Comparison of ENCODE assay signal across 15 cellular contexts in genomic region chr12:3641428-3641883, GRCh38.
DNase-seq lines count a peak whose midpoint lies in the region; ATAC-seq and TF ChIP-seq lines count a peak whose summit lies in the region.
"Had no signal": no experiment of that assay in that cellular context is flagged by ENCODE, and none has a peak within 500 bp of the region (broad histone marks: within the 10 kb centered on the region; RNA-seq: fewer than 3 reads in every experiment).

No MANE protein-coding gene starts in this region.

- no peaks in the 10 kb centered on the region for H3K79me2 ChIP-seq in GM23248 (ENCODE audit: insufficient read depth)

- H3K9me3 ChIP-seq in GM23248 (ENCODE audit: low read depth), result no peaks in the 10 kb centered on the region
- no peaks in the 10 kb centered on the region for H3K9me3 ChIP-seq in RWPE2 (ENCODE audit: severe bottlenecking)
- H3K9me3 ChIP-seq in skeletal muscle satellite cell (replicated peaks; ENCODE audit: low read length), result no peaks in the 10 kb centered on the region

- H3K27ac ChIP-seq in GM23248 (no peak overlapping the region), RWPE2 (ENCODE audit: poor library complexity, severe bottlenecking) (peak overlapping the region; percentile 83)

- no peaks in the 10 kb centered on the region for H3K9me3 Mint-ChIP-seq in activated CD4-positive, alpha-beta T cell treated with anti-CD3 and anti-CD28 coated beads for 36 hours (ENCODE audit: low read depth)
- H3K9me3 Mint-ChIP-seq: neural crest cell; stimulated activated memory B cell treated with anti-CD40 and anti-IgM and Interleukin-4, amounts not matched to agents 10 μg/mL and 1 μg/mL and 100 μg/mL, for 72 hours had no signal

- H2AFZ ChIP-seq in GM23248, result no peak overlapping the region

- no peak overlapping the region for H3K4me3 Mint-ChIP-seq in activated CD4-positive, alpha-beta T cell treated with anti-CD3 and anti-CD28 coated beads for 36 hours
- H3K4me3 Mint-ChIP-seq: immature natural killer cell; neural crest cell; stimulated activated memory B cell treated with anti-CD40 and anti-IgM and Interleukin-4, amounts not matched to agents 10 μg/mL and 1 μg/mL and 100 μg/mL, for 72 hours had no signal

- in situ Hi-C loops in GM23248 (cut with MboI), result no loop called here

- WGBS in GM23248 (ENCODE audit: low coverage in 1 of 2, low lambda C conversion rate in 2 of 2, missing lambda C conversion rate in 2 of 2), 2 experiments, result 32 to 42% methylated on average over 2 of the region's 2 CpGs

- CTCF ChIA-PET in activated CD4-positive, alpha-beta T cell treated with anti-CD3 and anti-CD28 coated beads for 36 hours (lab: Charles Lee), result no interaction called here

- no peaks in the 10 kb centered on the region for H3K4me1 Mint-ChIP-seq in activated CD4-positive, alpha-beta T cell treated with anti-CD3 and anti-CD28 coated beads for 36 hours
- H3K4me1 Mint-ChIP-seq: immature natural killer cell; stimulated activated memory B cell treated with anti-CD40 and anti-IgM and Interleukin-4, amounts not matched to agents 10 μg/mL and 1 μg/mL and 100 μg/mL, for 72 hours had no signal

- no peaks in the 10 kb centered on the region for H3K9me2 ChIP-seq in GM23248 (ENCODE audit: insufficient read depth)

- no peaks in the 10 kb centered on the region for H3K27me3 Mint-ChIP-seq in activated CD4-positive, alpha-beta T cell treated with anti-CD3 and anti-CD28 coated beads for 36 hours
- H3K27me3 Mint-ChIP-seq: stimulated activated memory B cell treated with anti-CD40 and anti-IgM and Interleukin-4, amounts not matched to agents 10 μg/mL and 1 μg/mL and 100 μg/mL, for 72 hours had no signal

- H3K4me2 ChIP-seq in GM23248 (ENCODE audit: unreplicated experiment) (no peak overlapping the region), skeletal muscle satellite cell (ENCODE audit: low read length) (peak overlapping the region; percentile 21)

- peak; percentile 98 for ATAC-seq in RWPE2 (ENCODE audit: low read depth)
- no peak for ATAC-seq in activated CD4-positive, alpha-beta T cell treated with anti-CD3 and anti-CD28 coated beads for 36 hours
- no peak for ATAC-seq in HG03039 (IDR thresholded peaks at IDR 0.05; ENCODE audit: unreplicated experiment)
- ATAC-seq in GM18517 (IDR thresholded peaks at IDR 0.05; ENCODE audit: unreplicated experiment), result no peak
- ATAC-seq: stimulated activated memory B cell treated with anti-CD40 and anti-IgM and Interleukin-4, amounts not matched to agents 10 μg/mL and 1 μg/mL and 100 μg/mL, for 72 hours had no signal

- peaks cover 5% of the 10 kb centered on the region; the same call in 1 of the 2 replicates for H3K4me1 ChIP-seq in GM23248 (ENCODE audit: insufficient read depth)
- H3K4me1 ChIP-seq in RWPE2 (ENCODE audit: insufficient read depth, poor library complexity, severe bottlenecking), result peaks cover 23% of the 10 kb centered on the region
- H3K4me1 ChIP-seq in skeletal muscle satellite cell (ENCODE audit: control insufficient read depth, insufficient read depth, low read length), result peaks cover 16% of the 10 kb centered on the region

- H3K9ac ChIP-seq in GM23248, result no peak overlapping the region
- H3K9ac ChIP-seq in skeletal muscle satellite cell (ENCODE audit: low read depth, low read length), result no peak overlapping the region

- no peak overlapping the region for H3K27ac Mint-ChIP-seq in activated CD4-positive, alpha-beta T cell treated with anti-CD3 and anti-CD28 coated beads for 36 hours
- H3K27ac Mint-ChIP-seq: stimulated activated memory B cell treated with anti-CD40 and anti-IgM and Interleukin-4, amounts not matched to agents 10 μg/mL and 1 μg/mL and 100 μg/mL, for 72 hours had no signal

- no peaks in the 10 kb centered on the region for H3K27me3 ChIP-seq in GM23248 (replicated peaks; ENCODE audit: insufficient read depth)
- H3K27me3 ChIP-seq in RWPE2 (ENCODE audit: insufficient read depth, poor library complexity, severe bottlenecking), result no peaks in the 10 kb centered on the region
- H3K27me3 ChIP-seq in skeletal muscle satellite cell (ENCODE audit: control insufficient read depth, insufficient read depth, low read length), result no peaks in the 10 kb centered on the region

- H3F3A ChIP-seq in GM23248 (ENCODE audit: insufficient read depth), result peaks cover 13% of the 10 kb centered on the region; the same call in 1 of the 2 replicates

- H3K36me3 ChIP-seq in GM23248 (ENCODE audit: low read depth) (no peaks in the 10 kb centered on the region), RWPE2 (ENCODE audit: low read depth) (no peaks in the 10 kb centered on the region), skeletal muscle satellite cell (ENCODE audit: insufficient read depth, low read length) (no peaks in the 10 kb centered on the region)

- H3K36me3 Mint-ChIP-seq in activated CD4-positive, alpha-beta T cell treated with anti-CD3 and anti-CD28 coated beads for 36 hours (ENCODE audit: low read depth), result peaks cover 27% of the 10 kb centered on the region

- intact Hi-C loops in activated CD4-positive, alpha-beta T cell treated with anti-CD3 and anti-CD28 coated beads for 36 hours (cut with DNase I, micrococcal nuclease), result loop anchor here in 1 of 2 experiments (10.0 kb wide), 1 partner anchor 337 kb away; no protein-coding TSS in a partner anchor

- no peaks in the 10 kb centered on the region for H4K20me1 ChIP-seq in GM23248 (ENCODE audit: insufficient read depth)

- H3K4me3 ChIP-seq in GM23248 (no peak overlapping the region), RWPE2 (ENCODE audit: severe bottlenecking) (no peak overlapping the region), fibroblast of the aortic adventitia (ENCODE audit: low read depth, low read length) (no peak overlapping the region), skeletal muscle satellite cell (ENCODE audit: low read length) (no peak overlapping the region)

- TF ChIP-seq CTCF in RWPE2 (IDR thresholded peaks at IDR 0.05; ENCODE audit: poor library complexity, severe bottlenecking), result no peak
- TF ChIP-seq CTCF in fibroblast of the aortic adventitia (IDR thresholded peaks at IDR 0.05; ENCODE audit: insufficient read depth, low read length), result no peak

- DNase-seq in GM23248 (peak; percentile 82), RWPE2 (ENCODE audit: low spot score) (peak; percentile 90), fibroblast of the aortic adventitia (ENCODE audit: low read depth) (peak; percentile 56)
- no peak for DNase-seq in activated CD4-positive, alpha-beta T cell treated with anti-CD3 and anti-CD28 coated beads for 36 hours
- DNase-seq: activated CD8-positive, alpha-beta memory T cell treated with anti-CD3 and anti-CD28 coated beads, Interleukin-2, amount 50 U/mL, for 4 hours; amygdala; DND-41; immature natural killer cell; NCI-H1436 treated with DMSO at 0.1 percent for 48 hours; OCI-M1 had no signal

- POLR2A ChIA-PET in activated CD4-positive, alpha-beta T cell treated with anti-CD3 and anti-CD28 coated beads for 36 hours (lab: Charles Lee), result no interaction called here
